1 cellular context compared by ENCODE assay signal in genomic region chr9:127388037-127388855, GRCh38.
TF ChIP-seq lines count a peak whose summit lies in the region.

No MANE protein-coding gene starts in this region.

TF ChIP-seq in HEK293, 187 proteins besides CTCF, POLR2A, EP300 and RAD21 (continued from another document and continues in another):
- TF ChIP-seq ZBTB8A (tag by site-specific recombination; IDR thresholded peaks at IDR 0.05) (peak; percentile 68), TRIM28 (IDR thresholded peaks at IDR 0.05; ENCODE audit: borderline replicate concordance, low read length) (peak; percentile 98), ZNF600 (tag by site-specific recombination; IDR thresholded peaks at IDR 0.05) (peak; percentile 52), ZNF391 (tag by site-specific recombination; IDR thresholded peaks at IDR 0.05; ENCODE audit: borderline replicate concordance, low read depth) (0 out of 2 replicates have a peak, but pooled peaks have one; percentile 36), KLF7 (tag by site-specific recombination; IDR thresholded peaks at IDR 0.05; ENCODE audit: borderline replicate concordance) (0 out of 2 replicates have a peak, but pooled peaks have one; percentile 49), KLF9 (tag by site-specific recombination; IDR thresholded peaks at IDR 0.05; ENCODE audit: low read depth) (peak; percentile 11; the same call in 1 of the 2 replicates), INSM2 (tag by site-specific recombination; IDR thresholded peaks at IDR 0.05) (peak; percentile 100), ZNF776 (tag by site-specific recombination; IDR thresholded peaks at IDR 0.05; ENCODE audit: borderline replicate concordance) (no peak), ZBTB17 (tag by site-specific recombination; IDR thresholded peaks at IDR 0.05) (peak; percentile 81), ZNF544 (tag by site-specific recombination; IDR thresholded peaks at IDR 0.05) (no peak), ZNF660 (tag by site-specific recombination; IDR thresholded peaks at IDR 0.05) (peak; percentile 89), ZNF639 (tag by site-specific recombination; IDR thresholded peaks at IDR 0.05) (peak; percentile 96), ZNF514 (tag by site-specific recombination; IDR thresholded peaks at IDR 0.05) (no peak), HOXD13 (CRISPR knock-in tag; IDR thresholded peaks at IDR 0.05; ENCODE audit: borderline replicate concordance) (peak; percentile 97), ZNF843 (tag by site-specific recombination; IDR thresholded peaks at IDR 0.05) (peak; percentile 99), ZNF2 (tag by site-specific recombination; IDR thresholded peaks at IDR 0.05) (peak; percentile 56; the same call in 1 of the 2 replicates), WT1 (tag by site-specific recombination; IDR thresholded peaks at IDR 0.05) (peak; percentile 87), REPIN1 (tag by site-specific recombination; IDR thresholded peaks at IDR 0.05; ENCODE audit: low read depth) (peak; percentile 15; the same call in 1 of the 2 replicates), ZBTB7A (tag by site-specific recombination; IDR thresholded peaks at IDR 0.05; ENCODE audit: low read depth) (no peak), IKZF3 (tag by site-specific recombination; IDR thresholded peaks at IDR 0.05) (peak; percentile 98), ZNF449 (tag by site-specific recombination; IDR thresholded peaks at IDR 0.05) (0 out of 2 replicates have a peak, but pooled peaks have one; percentile 28), ZNF701 (tag by site-specific recombination; IDR thresholded peaks at IDR 0.05) (no peak), PRDM1 (tag by site-specific recombination; IDR thresholded peaks at IDR 0.05) (peak; percentile 69), ZBTB26 (tag by site-specific recombination; optimal IDR thresholded peaks at IDR 0.05) (peak; percentile 22), ZIC2 (tag by site-specific recombination; IDR thresholded peaks at IDR 0.05) (peak; percentile 91), ZNF350 (tag by site-specific recombination; IDR thresholded peaks at IDR 0.05) (no peak), ZNF10 (tag by site-specific recombination; IDR thresholded peaks at IDR 0.05) (peak; percentile 88; the same call in 1 of the 2 replicates), ZNF626 (tag by site-specific recombination; IDR thresholded peaks at IDR 0.05) (no peak), ZNF704 (tag by site-specific recombination; IDR thresholded peaks at IDR 0.05) (no peak), ZBTB49 (tag by site-specific recombination; IDR thresholded peaks at IDR 0.05; ENCODE audit: low read depth) (no peak), ZFP37 (tag by site-specific recombination; IDR thresholded peaks at IDR 0.05) (0 out of 2 replicates have a peak, but pooled peaks have one; percentile 31), ATF2 (tag by site-specific recombination; IDR thresholded peaks at IDR 0.05; ENCODE audit: low read depth) (peak; percentile 97), ZBTB44 (tag by site-specific recombination; IDR thresholded peaks at IDR 0.05) (peak; percentile 99), ZNF146 (tag by site-specific recombination; IDR thresholded peaks at IDR 0.05) (peak; percentile 66; the same call in 1 of the 2 replicates), ZNF366 (tag by site-specific recombination; conservative IDR thresholded peaks at IDR 0.05) (peak; percentile 86), ZNF76 (tag by site-specific recombination; IDR thresholded peaks at IDR 0.05; ENCODE audit: borderline replicate concordance, low read depth) (peak; percentile 76; the same call in 1 of the 2 replicates), ZSCAN16 (tag by site-specific recombination; IDR thresholded peaks at IDR 0.05) (no peak; the same call in 1 of the 2 replicates), ZNF362 (tag by site-specific recombination; IDR thresholded peaks at IDR 0.05) (peak; percentile 89), YY1 (tag by site-specific recombination; IDR thresholded peaks at IDR 0.05) (no peak; the same call in 1 of the 2 replicates), ZNF518A (tag by site-specific recombination; conservative IDR thresholded peaks at IDR 0.05; ENCODE audit: low read depth) (peak; percentile 50; the same call in 1 of the 2 replicates), GFI1B (tag by site-specific recombination; IDR thresholded peaks at IDR 0.05) (peak; percentile 98)
